In the genomic region with DNA sequence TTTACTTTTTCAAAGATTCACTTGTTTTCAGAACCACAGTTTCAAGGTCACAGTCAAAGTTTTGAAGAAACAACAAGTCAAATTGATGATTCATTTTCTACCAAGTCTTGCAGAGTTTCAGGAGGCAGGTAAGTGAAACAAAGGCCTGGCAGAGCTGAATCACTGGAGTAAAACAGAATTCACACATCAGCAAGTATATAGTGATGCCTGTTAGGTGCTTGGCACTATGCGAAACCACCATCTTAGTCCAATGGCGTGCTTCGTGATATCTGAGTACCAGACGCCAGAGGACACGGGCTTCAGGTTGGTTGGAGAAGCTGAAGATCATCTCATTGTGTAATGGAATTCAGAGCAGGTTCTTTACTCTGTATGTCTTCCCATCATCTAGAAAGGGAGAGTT, we compare ENCODE assay signal across 17 cellular contexts.
A peak's percentile ranks its signal among the peaks of the same experiment; 100 is the strongest.
DNase-seq lines count a peak whose midpoint lies in the region; ATAC-seq and TF ChIP-seq lines count a peak whose summit lies in the region.
"Had no signal": no experiment of that assay in that cellular context is flagged by ENCODE, and none has a peak within 500 bp of the region (broad histone marks: within the 10 kb centered on the region; RNA-seq: fewer than 3 reads in every experiment).

No MANE protein-coding gene starts in this region.

- 93 to 96% (median 94%) methylated on average over 5 of the region's 5 CpGs for WGBS in psoas muscle, 3 donors

- no peaks in the 10 kb centered on the region for H3K27me3 Mint-ChIP-seq in CD4-positive, alpha-beta memory T cell
- H3K27me3 Mint-ChIP-seq in activated naive CD8-positive, alpha-beta T cell = no peaks in the 10 kb centered on the region
- H3K27me3 Mint-ChIP-seq: type B pancreatic cell had no signal

- peaks cover 48 to 82% of the 10 kb centered on the region in 2 donors for H3K36me3 Mint-ChIP-seq in CD4-positive, alpha-beta memory T cell
- H3K36me3 Mint-ChIP-seq in activated naive CD8-positive, alpha-beta T cell = peaks cover 24% of the 10 kb centered on the region
- H3K36me3 Mint-ChIP-seq: type B pancreatic cell had no signal

- ATAC-seq in psoas muscle = no peak
- ATAC-seq: left ventricle myocardium superior had no signal

- H3K27ac Mint-ChIP-seq in CD4-positive, alpha-beta memory T cell = peak overlapping the region in 5 of 7 donors; percentile 53 to 86 (median 80)
- H3K27ac Mint-ChIP-seq in activated naive CD8-positive, alpha-beta T cell = peak overlapping the region; percentile 94
- H3K27ac Mint-ChIP-seq: endodermal cell, type B pancreatic cell had no signal

- POLR2A ChIA-PET in CD4-positive, alpha-beta memory T cell (lab: Charles Lee; ENCODE audit: partially characterized antibody) = interaction anchor here (1.0 to 3.1 kb wide), 6 partner anchors 15 to 41 kb away, joined by 3 to 22 read pairs (median 7); no protein-coding TSS in a partner anchor
- POLR2A ChIA-PET in RWPE1 (lab: Yijun Ruan, JAX; ENCODE audit: low non-redundant PET) = no interaction called here

- DNase-seq in CD4-positive, alpha-beta memory T cell = no peak
- DNase-seq in RWPE1 (ENCODE audit: low spot score) (no peak), SHP77 treated with DMSO at 0.1 percent for 48 hours (lab: John Stamatoyannopoulos, UW) (no peak), psoas muscle (no peak), CD1c-positive myeloid dendritic cell (ENCODE audit: extremely low spot score) (no peak)
- DNase-seq in stimulated activated CD4-positive, alpha-beta T cell treated with anti-CD3 and anti-CD28 coated beads, Interleukin-15, amount 100 ng/mL, for 24 hours = peak; percentile 59
- DNase-seq: AML-193, DMS153, endodermal cell, GM23248, left ventricle myocardium superior, NCI-H1048, NCI-H69, PC-9 had no signal

- peaks cover 32% of the 10 kb centered on the region for H3K36me3 ChIP-seq in CD4-positive, alpha-beta memory T cell (ENCODE audit: insufficient read depth, low read length)
- peaks cover 0 to 8% of the 10 kb centered on the region in 2 donors for H3K36me3 ChIP-seq in psoas muscle (ENCODE audit: insufficient read depth in 1 of 2, low read depth in 1 of 2)
- H3K36me3 ChIP-seq: cardiac muscle cell had no signal

- intact Hi-C loops in CD4-positive, alpha-beta memory T cell (cut with micrococcal nuclease) = no loop called here
- intact Hi-C loops in psoas muscle (cut with DNase I) = no loop called here

- H3K9me3 ChIP-seq in CD4-positive, alpha-beta memory T cell (ENCODE audit: control insufficient read depth in 1 of 2, low read length in 2 of 2) = no peaks in the 10 kb centered on the region
- no peaks in the 10 kb centered on the region for H3K9me3 ChIP-seq in psoas muscle

- H3K4me1 ChIP-seq in CD4-positive, alpha-beta memory T cell (ENCODE audit: insufficient read depth, low read length) = no peaks in the 10 kb centered on the region
- H3K4me1 ChIP-seq in psoas muscle = no peaks in the 10 kb centered on the region

- peaks cover 9 to 16% (median 13%) of the 10 kb centered on the region in 4 donors for H3K4me1 Mint-ChIP-seq in CD4-positive, alpha-beta memory T cell
- H3K4me1 Mint-ChIP-seq in activated naive CD8-positive, alpha-beta T cell (ENCODE audit: low read depth) = peaks cover 29% of the 10 kb centered on the region
- H3K4me1 Mint-ChIP-seq: endodermal cell had no signal

- no peaks in the 10 kb centered on the region for H3K27me3 ChIP-seq in CD4-positive, alpha-beta memory T cell (ENCODE audit: insufficient read depth, low read length)
- no peaks in the 10 kb centered on the region for H3K27me3 ChIP-seq in psoas muscle (ENCODE audit: insufficient read depth in 3 of 3, low read length in 2 of 3)
- H3K27me3 ChIP-seq: cardiac muscle cell had no signal

- H3K9me3 Mint-ChIP-seq in CD4-positive, alpha-beta memory T cell = no peaks in the 10 kb centered on the region
- H3K9me3 Mint-ChIP-seq in activated naive CD8-positive, alpha-beta T cell (ENCODE audit: low read depth) = no peaks in the 10 kb centered on the region
- H3K9me3 Mint-ChIP-seq: endodermal cell had no signal

- CTCF ChIA-PET in CD4-positive, alpha-beta memory T cell (lab: Charles Lee; ENCODE audit: partially characterized antibody) = interaction anchor here (1.0 to 11.7 kb wide), 9 partner anchors 10 to 466 kb away, joined by 3 to 163 read pairs (median 5); no protein-coding TSS in a partner anchor
- CTCF ChIA-PET in RWPE1 (lab: Yijun Ruan, JAX) = interaction anchor here (0.7 kb wide), 1 partner anchor 402 kb away, joined by 3 read pairs; no protein-coding TSS in a partner anchor

- H3K4me3 Mint-ChIP-seq in CD4-positive, alpha-beta memory T cell = no peak overlapping the region
- no peak overlapping the region for H3K4me3 Mint-ChIP-seq in activated naive CD8-positive, alpha-beta T cell
- H3K4me3 Mint-ChIP-seq: endodermal cell, type B pancreatic cell had no signal

- no peak for TF ChIP-seq CTCF in RWPE1 (conservative IDR thresholded peaks at IDR 0.05; ENCODE audit: low read depth)
- TF ChIP-seq CTCF in psoas muscle (IDR thresholded peaks at IDR 0.05) = no peak

- no peak overlapping the region for H3K4me3 ChIP-seq in CD4-positive, alpha-beta memory T cell (ENCODE audit: low read length in 2 of 2)
- no peak overlapping the region for H3K4me3 ChIP-seq in psoas muscle
- H3K4me3 ChIP-seq: cardiac muscle cell, GM23248, PC-9 had no signal

- no peak overlapping the region for H3K27ac ChIP-seq in CD4-positive, alpha-beta memory T cell (ENCODE audit: low read depth, low read length)
- H3K27ac ChIP-seq in RWPE1 = peak overlapping the region; percentile 41; the same call in 1 of the 2 replicates
- no peak overlapping the region for H3K27ac ChIP-seq in psoas muscle
- H3K27ac ChIP-seq: cardiac muscle cell, GM23248, PC-9 had no signal
